ENCODE assay signal across 23 cellular contexts in genomic region chr2:192011196-192011595, GRCh38.
DNase-seq lines count a peak whose midpoint lies in the region; ATAC-seq, FAIRE-seq and TF ChIP-seq lines count a peak whose summit lies in the region.
"Had no signal": no experiment of that assay in that cellular context is flagged by ENCODE, and none has a peak within 500 bp of the region (broad histone marks: within the 10 kb centered on the region; RNA-seq: fewer than 3 reads in every experiment).

No MANE protein-coding gene starts in this region.

- no peaks in the 10 kb centered on the region for H3K36me3 ChIP-seq in neuronal stem cell (replicated peaks in 1 of 2; ENCODE audit: control insufficient read depth in 2 of 2, insufficient read depth in 2 of 2, low read length in 2 of 2)
- H3K36me3 ChIP-seq: SJSA1 had no signal

- no peak overlapping the region for H2BK12ac ChIP-seq in neuronal stem cell (ENCODE audit: low read length)

- H3K79me1 ChIP-seq in neuronal stem cell (ENCODE audit: low read depth, low read length) = no peaks in the 10 kb centered on the region

- no peak overlapping the region for H2BK5ac ChIP-seq in neuronal stem cell (ENCODE audit: low read length)

- peaks cover 3 to 7% of the 10 kb centered on the region in 2 donors for H3K4me1 ChIP-seq in neuronal stem cell (ENCODE audit: control insufficient read depth in 2 of 2, insufficient read depth in 1 of 2, low read depth in 1 of 2, low read length in 2 of 2)
- H3K4me1 ChIP-seq: A549 had no signal

- no peak overlapping the region for H3K9ac ChIP-seq in neuronal stem cell (ENCODE audit: low read depth, low read length, poor library complexity)

- ATAC-seq in GM21576 (IDR thresholded peaks at IDR 0.05; ENCODE audit: unreplicated experiment) = no peak
- ATAC-seq in esophagus mucosa = no peak
- no peak for ATAC-seq in SK-N-SH treated with all-trans-retinoic acid at 6 μM for 48 hours
- ATAC-seq: A549, Panc1 had no signal

- peak; percentile 66 for FAIRE-seq in GM12892 (lab: Jason Lieb, UNC)
- FAIRE-seq: A549, D721Med, H54 had no signal

- WGBS in neuronal stem cell (ENCODE audit: extremely low coverage in 2 of 2, insufficient read length in 2 of 2, insufficient replicate concordance in 1 of 2), 2 donors = no CpG with 5 or more reads among the region's 1 CpG

- H3K27ac ChIP-seq in neuronal stem cell (replicated peaks; ENCODE audit: low read length) = no peak overlapping the region
- H3K27ac ChIP-seq: A549, C4-2B, HL-60, SJSA1 had no signal

- in situ Hi-C loops in astrocyte of the cerebellum (cut with HindIII; ENCODE audit: low sequenced_read_pairs) = no loop called here

- no peaks in the 10 kb centered on the region for H3K9me3 ChIP-seq in neuronal stem cell (replicated peaks in 1 of 2; ENCODE audit: control insufficient read depth in 2 of 2, insufficient read depth in 1 of 2, low read depth in 1 of 2, low read length in 2 of 2)
- H3K9me3 ChIP-seq: A549, SJSA1 had no signal

- H3K27me3 ChIP-seq in neuronal stem cell (ENCODE audit: control insufficient read depth in 3 of 3, insufficient read depth in 3 of 3, low read depth in 1 of 3, low read length in 3 of 3) = no peaks in the 10 kb centered on the region
- H3K27me3 ChIP-seq: SJSA1 had no signal

- H2BK120ac ChIP-seq in neuronal stem cell (ENCODE audit: low read depth, low read length) = no peak overlapping the region

- TF ChIP-seq POLR2A in GM12892 (IDR thresholded peaks at IDR 0.05; ENCODE audit: low read depth, low read length) = no peak

- H3K14ac ChIP-seq in neuronal stem cell (ENCODE audit: low read length) = no peak overlapping the region

- peak overlapping the region; percentile 45 for H2AFZ ChIP-seq in neuronal stem cell (ENCODE audit: low read length)

- H2AK5ac ChIP-seq in neuronal stem cell (ENCODE audit: low read depth, low read length) = no peak overlapping the region

- H4K8ac ChIP-seq in neuronal stem cell (ENCODE audit: low read depth, low read length) = no peak overlapping the region

- H4K91ac ChIP-seq in neuronal stem cell (ENCODE audit: low read depth, low read length, poor library complexity) = no peak overlapping the region

- H3K4ac ChIP-seq in neuronal stem cell (ENCODE audit: low read length) = no peak overlapping the region

- no peak for TF ChIP-seq CTCF in astrocyte of the cerebellum (IDR thresholded peaks at IDR 0.05; ENCODE audit: low read depth, low read length, missing control alignments)

- no peak overlapping the region for H3K23ac ChIP-seq in neuronal stem cell (ENCODE audit: low read depth, low read length, poor library complexity)

- H3K4me2 ChIP-seq in neuronal stem cell (ENCODE audit: insufficient read depth, low read length, poor library complexity, severe bottlenecking) = no peak overlapping the region
- H3K4me2 ChIP-seq: A549 had no signal

- H3K4me3 ChIP-seq in astrocyte of the cerebellum (ENCODE audit: low read depth, low read length) (no peak overlapping the region), neuronal stem cell (ENCODE audit: low read length in 2 of 2) (no peak overlapping the region)
- H3K4me3 ChIP-seq: A549, SJSA1 had no signal

- no peak overlapping the region for H3K18ac ChIP-seq in neuronal stem cell (ENCODE audit: low read length)

- DNase-seq in GM12892 (ENCODE audit: insufficient read length) (no peak), astrocyte of the cerebellum (ENCODE audit: low read depth) (peak; percentile 3), fibroblast of gingiva (ENCODE audit: low read depth) (peak; percentile 34), neuronal stem cell (ENCODE audit: low spot score) (no peak), NCI-H1694 treated with DMSO at 0.1 percent for 48 hours (lab: John Stamatoyannopoulos, UW) (no peak)
- DNase-seq: AML-193, Kasumi-1, MM.1S, NCI-H1092, NCI-H1436 treated with DMSO at 0.1 percent for 48 hours, NCI-H2029 treated with DMSO at 0.1 percent for 48 hours, NCI-H2171 treated with DMSO at 0.1 percent for 48 hours, NCI-H446 treated with DMSO at 0.1 percent for 48 hours had no signal

- no peak overlapping the region for H2BK15ac ChIP-seq in neuronal stem cell (ENCODE audit: low read length)

TF ChIP-seq in SK-N-SH treated with all-trans-retinoic acid at 6 μM for 48 hours, 23 proteins besides CTCF, POLR2A, EP300 and RAD21:
- TF ChIP-seq TOX (CRISPR knock-in tag; IDR thresholded peaks at IDR 0.05; ENCODE audit: borderline replicate concordance) = no peak
- TF ChIP-seq ZNF70 (CRISPR knock-in tag; IDR thresholded peaks at IDR 0.05) = no peak
- no peak for TF ChIP-seq CREB5 (CRISPR knock-in tag; IDR thresholded peaks at IDR 0.05; ENCODE audit: low read depth)
- no peak for TF ChIP-seq ISL1 (CRISPR knock-in tag; IDR thresholded peaks at IDR 0.05)
- no peak for TF ChIP-seq CSDC2 (CRISPR knock-in tag; IDR thresholded peaks at IDR 0.05)
- TF ChIP-seq TSHZ2 (CRISPR knock-in tag; IDR thresholded peaks at IDR 0.05) = no peak
- TF ChIP-seq ZC3H10 (CRISPR knock-in tag; IDR thresholded peaks at IDR 0.05) = no peak
- no peak for TF ChIP-seq ARNTL (CRISPR knock-in tag; IDR thresholded peaks at IDR 0.05; ENCODE audit: borderline replicate concordance, low read depth)
- no peak for TF ChIP-seq ZNF8 (CRISPR knock-in tag; IDR thresholded peaks at IDR 0.05)
- TF ChIP-seq CSRNP3 (CRISPR knock-in tag; IDR thresholded peaks at IDR 0.05) = no peak

Comparison
In these comparisons a context has a peak if more than half of its experiments do, and no peak if none do; other contexts are left out.
1. DNase-seq: peak in astrocyte of the cerebellum (single experiment) and fibroblast of gingiva (single experiment); none in GM12892 (single experiment), neuronal stem cell (single experiment) and NCI-H1694 treated with DMSO at 0.1 percent for 48 hours (single experiment).